28 cellular contexts compared by ENCODE assay signal in the genomic region with DNA sequence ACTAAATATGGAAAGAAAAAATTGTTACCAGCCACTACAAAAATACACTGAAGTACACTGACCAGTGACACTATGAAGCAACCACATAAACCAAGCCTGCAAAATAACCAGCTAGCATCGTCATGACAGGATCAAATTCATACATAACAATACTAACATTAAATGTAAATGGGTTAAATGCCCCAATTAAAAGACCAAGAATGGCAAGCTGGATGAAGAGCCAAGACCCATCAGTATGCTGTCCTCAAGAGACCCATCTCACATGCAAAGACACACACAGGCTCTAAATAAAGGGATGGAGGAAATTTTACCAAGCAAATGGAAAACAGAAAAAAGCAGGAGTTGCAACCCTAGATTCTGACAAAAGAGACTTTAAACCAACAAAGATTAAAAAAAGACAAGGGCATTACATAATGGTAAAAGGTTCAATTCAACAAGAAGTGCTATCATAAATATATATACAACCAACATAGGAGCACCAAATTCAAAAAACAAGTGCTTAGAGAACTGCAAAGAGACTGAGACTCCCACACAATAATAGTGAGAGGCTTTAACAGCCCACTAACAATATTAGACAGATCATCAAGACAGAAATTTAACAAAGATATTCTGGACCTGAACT.
"Had no signal": no experiment of that assay in that cellular context is flagged by ENCODE, and none has a peak within 500 bp of the region (broad histone marks: within the 10 kb centered on the region; RNA-seq: fewer than 3 reads in every experiment).

No MANE protein-coding gene starts in this region.

- H3K27ac ChIP-seq: body of pancreas, cardiac muscle cell, coronary artery, esophagus squamous epithelium, gastrocnemius medialis, neutrophil, ovary, right lobe of liver, tibial nerve had no signal

- H3K4me1 Mint-ChIP-seq: activated CD4-positive, alpha-beta memory T cell treated with anti-CD3 and anti-CD28 coated beads, Interleukin-2, amount 10 ng/mL, durations not matched to agents 7 days and 5 days; activated naive CD4-positive, alpha-beta T cell treated with anti-CD3 and anti-CD28 coated beads, Interleukin-2, amount 50 U/mL, for 24 hours; activated naive CD8-positive, alpha-beta T cell treated with anti-CD3 and anti-CD28 coated beads, Interleukin-2, amount 50 U/mL, for 24 hours; immature natural killer cell; mesothelial cell of epicardium; naive B cell had no signal

- H3K27me3 ChIP-seq: body of pancreas, cardiac muscle cell, esophagus squamous epithelium, gastrocnemius medialis, neutrophil, ovary, right lobe of liver, tibial nerve had no signal

- H3K4me1 ChIP-seq: body of pancreas, esophagus squamous epithelium, gastrocnemius medialis, right lobe of liver, tibial nerve had no signal

- H3K27ac Mint-ChIP-seq: activated CD4-positive, alpha-beta memory T cell treated with anti-CD3 and anti-CD28 coated beads, Interleukin-2, amount 10 ng/mL, durations not matched to agents 7 days and 5 days; activated CD4-positive, alpha-beta T cell treated with anti-CD3 and anti-CD28 coated beads, Interleukin-2, amount 10 ng/mL, durations not matched to agents 7 days and 5 days; activated naive CD4-positive, alpha-beta T cell treated with anti-CD3 and anti-CD28 coated beads, Interleukin-2, amount 50 U/mL, for 24 hours; activated naive CD8-positive, alpha-beta T cell treated with anti-CD3 and anti-CD28 coated beads, Interleukin-2, amount 50 U/mL, for 24 hours; activated T-helper 17 cell treated with anti-CD3 and anti-CD28 coated beads, Interleukin-2, amount 50 U/mL, for 72 hours; immature natural killer cell; mesothelial cell of epicardium; naive B cell; nephron progenitor cell; progenitor cell of endocrine pancreas had no signal

- H3K36me3 ChIP-seq: cardiac muscle cell, neutrophil, ovary, right lobe of liver had no signal

- FAIRE-seq: kidney had no signal

- H3K4me3 Mint-ChIP-seq: activated CD4-positive, alpha-beta memory T cell treated with anti-CD3 and anti-CD28 coated beads, Interleukin-2, amount 10 ng/mL, durations not matched to agents 7 days and 5 days; activated CD4-positive, alpha-beta T cell treated with anti-CD3 and anti-CD28 coated beads, Interleukin-2, amount 10 ng/mL, durations not matched to agents 7 days and 5 days; activated naive CD4-positive, alpha-beta T cell treated with anti-CD3 and anti-CD28 coated beads, Interleukin-2, amount 50 U/mL, for 24 hours; activated naive CD8-positive, alpha-beta T cell treated with anti-CD3 and anti-CD28 coated beads, Interleukin-2, amount 50 U/mL, for 24 hours; activated T-cell treated with anti-CD3 and anti-CD28 coated beads, Interleukin-2, amount 50 U/mL, for 4 hours; activated T-helper 17 cell treated with anti-CD3 and anti-CD28 coated beads, Interleukin-2, amount 50 U/mL, for 72 hours; immature natural killer cell; mesothelial cell of epicardium; naive B cell; nephron progenitor cell had no signal

- H3K4me3 ChIP-seq: body of pancreas, cardiac muscle cell, coronary artery, esophagus squamous epithelium, gastrocnemius medialis, ovary, right lobe of liver, tibial nerve had no signal

- DNase-seq: activated CD4-positive, alpha-beta memory T cell treated with anti-CD3 and anti-CD28 coated beads, Interleukin-2, amount 10 ng/mL, durations not matched to agents 7 days and 5 days; activated CD4-positive, alpha-beta T cell treated with anti-CD3 and anti-CD28 coated beads, Interleukin-2, amount 10 ng/mL, durations not matched to agents 7 days and 5 days; activated CD4-positive, CD25-positive, alpha-beta regulatory T cell treated with anti-CD3 and anti-CD28 coated beads, Interleukin-2, amount 50 U/mL, for 72 hours; activated naive CD8-positive, alpha-beta T cell treated with anti-CD3 and anti-CD28 coated beads, Interleukin-2, amount 50 U/mL, for 24 hours; activated T-cell treated with anti-CD3 and anti-CD28 coated beads, Interleukin-2, amount 50 U/mL, for 4 hours; anterior cingulate cortex; body of pancreas; cerebellar nuclear complex; esophagus squamous epithelium; gastrocnemius medialis; hippocampal formation; immature natural killer cell; kidney; left colon; naive B cell; nephron progenitor cell; ovary; right lobe of liver; stimulated activated CD4-positive, alpha-beta T cell treated with anti-CD3 and anti-CD28 coated beads, Interleukin-2, amount 100 ng/mL, for 48 hours; stimulated activated naive CD4-positive, alpha-beta T cell treated with Interleukin-2 at 50 U/mL for 16 hours had no signal

- ATAC-seq: activated naive CD8-positive, alpha-beta T cell treated with anti-CD3 and anti-CD28 coated beads, Interleukin-2, amount 50 U/mL, for 24 hours; activated T-cell treated with anti-CD3 and anti-CD28 coated beads, Interleukin-2, amount 50 U/mL, for 4 hours; activated T-helper 17 cell treated with anti-CD3 and anti-CD28 coated beads, Interleukin-2, amount 50 U/mL, for 72 hours; body of pancreas; gastrocnemius medialis; left colon; right lobe of liver had no signal

- H3K9me3 ChIP-seq: gastrocnemius medialis, right lobe of liver had no signal

- H3K27me3 Mint-ChIP-seq: activated CD4-positive, alpha-beta memory T cell treated with anti-CD3 and anti-CD28 coated beads, Interleukin-2, amount 10 ng/mL, durations not matched to agents 7 days and 5 days; activated CD4-positive, alpha-beta T cell treated with anti-CD3 and anti-CD28 coated beads, Interleukin-2, amount 10 ng/mL, durations not matched to agents 7 days and 5 days; activated naive CD4-positive, alpha-beta T cell treated with anti-CD3 and anti-CD28 coated beads, Interleukin-2, amount 50 U/mL, for 24 hours; activated naive CD8-positive, alpha-beta T cell treated with anti-CD3 and anti-CD28 coated beads, Interleukin-2, amount 50 U/mL, for 24 hours; activated T-helper 17 cell treated with anti-CD3 and anti-CD28 coated beads, Interleukin-2, amount 50 U/mL, for 72 hours; naive B cell; progenitor cell of endocrine pancreas had no signal
